In the genomic region with DNA sequence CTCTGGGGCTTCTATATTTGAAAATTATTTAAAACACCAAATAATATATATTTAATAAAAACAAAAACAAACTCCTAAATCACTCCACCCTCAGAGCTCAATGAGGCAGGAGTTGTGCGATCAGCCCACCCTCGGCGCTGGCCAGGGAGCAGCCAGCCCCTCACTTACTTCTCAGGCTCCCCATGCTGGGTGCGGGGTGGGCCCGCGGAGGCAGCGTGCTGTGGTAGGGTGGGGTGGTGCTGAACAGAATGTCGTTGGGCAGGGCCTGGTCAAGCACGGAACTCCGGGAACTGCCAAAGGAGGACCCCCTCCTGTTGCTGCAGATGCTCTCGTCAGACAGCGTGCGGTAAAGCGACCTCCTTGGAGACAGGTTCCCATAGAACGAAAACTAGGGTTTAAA, we compare ENCODE assay signal across 31 cellular contexts.
"Had no signal": no experiment of that assay in that cellular context is flagged by ENCODE, and none has a peak within 500 bp of the region (broad histone marks: within the 10 kb centered on the region; RNA-seq: fewer than 3 reads in every experiment).

No MANE protein-coding gene starts in this region.

- H3K9me3 Mint-ChIP-seq: activated B cell treated with CpG ODN at 0.5 μM for 24 hours; activated CD4-positive, alpha-beta memory T cell treated with anti-CD3 and anti-CD28 coated beads for 36 hours; activated T-cell treated with anti-CD3 and anti-CD28 coated beads, Interleukin-2, amount 50 U/mL, for 4 hours; activated T-helper 17 cell treated with anti-CD3 and anti-CD28 coated beads, Interleukin-2, amount 50 U/mL, for 72 hours; central memory CD8-positive, alpha-beta T cell; dendritic cell treated with granulocyte-macrophage colony-stimulating factor and Interleukin-4, amounts not matched to agents 40 ng/mL and 50 ng/mL, for 4 days; endodermal cell; T-cell; T-helper 2 cell treated with Interferon-gamma antibody and Interleukin-4, amounts not matched to agents 5 μg/mL and 100 μg/mL, for 36 hours had no signal

- H3K27ac ChIP-seq: brain microvascular endothelial cell, coronary artery, dorsolateral prefrontal cortex, foreskin keratinocyte, gastroesophageal sphincter, WERI-Rb-1 had no signal

- H3K4me3 ChIP-seq: coronary artery, dorsolateral prefrontal cortex, gastroesophageal sphincter had no signal

- ATAC-seq: activated CD4-positive, alpha-beta T cell treated with anti-CD3 and anti-CD28 coated beads for 36 hours; activated CD4-positive, CD25-positive, alpha-beta regulatory T cell treated with anti-CD3 and anti-CD28 coated beads, Interleukin-2, amount 50 U/mL, for 24 hours; activated CD8-positive, alpha-beta T cell treated with anti-CD3 and anti-CD28 coated beads, Interleukin-2, amount 10 ng/mL, durations not matched to agents 7 days and 5 days; activated T-cell treated with anti-CD3 and anti-CD28 coated beads, Interleukin-2, amount 50 U/mL, for 4 hours; activated T-helper 17 cell treated with anti-CD3 and anti-CD28 coated beads, Interleukin-2, amount 50 U/mL, for 72 hours; esophagus mucosa; foreskin keratinocyte; gastroesophageal sphincter; T-cell; T-helper 17 cell had no signal

- H3K27me3 Mint-ChIP-seq: activated CD4-positive, alpha-beta T cell treated with anti-CD3 and anti-CD28 coated beads for 36 hours; activated CD4-positive, alpha-beta T cell treated with anti-CD3 and anti-CD28 coated beads, Interleukin-2, amount 10 ng/mL, durations not matched to agents 24 days and 14 days; activated T-helper 17 cell treated with anti-CD3 and anti-CD28 coated beads, Interleukin-2, amount 50 U/mL, for 72 hours; central memory CD8-positive, alpha-beta T cell; dendritic cell treated with granulocyte-macrophage colony-stimulating factor and Interleukin-4, amounts not matched to agents 40 ng/mL and 50 ng/mL, for 4 days; T-cell had no signal

- H3K4me3 Mint-ChIP-seq: activated B cell treated with CpG ODN at 0.5 μM for 24 hours; activated CD4-positive, alpha-beta memory T cell treated with anti-CD3 and anti-CD28 coated beads for 36 hours; activated CD4-positive, alpha-beta T cell treated with anti-CD3 and anti-CD28 coated beads for 36 hours; activated CD4-positive, alpha-beta T cell treated with anti-CD3 and anti-CD28 coated beads, Interleukin-2, amount 10 ng/mL, durations not matched to agents 24 days and 14 days; activated CD8-positive, alpha-beta T cell treated with anti-CD3 and anti-CD28 coated beads, Interleukin-2, amount 10 ng/mL, durations not matched to agents 7 days and 5 days; activated naive CD8-positive, alpha-beta T cell; activated T-cell treated with anti-CD3 and anti-CD28 coated beads, Interleukin-2, amount 50 U/mL, for 4 hours; activated T-helper 17 cell treated with anti-CD3 and anti-CD28 coated beads, Interleukin-2, amount 50 U/mL, for 72 hours; central memory CD8-positive, alpha-beta T cell; dendritic cell treated with granulocyte-macrophage colony-stimulating factor and Interleukin-4, amounts not matched to agents 40 ng/mL and 50 ng/mL, for 4 days; endodermal cell; T-cell; T-helper 17 cell; T-helper 2 cell treated with Interferon-gamma antibody and Interleukin-4, amounts not matched to agents 5 μg/mL and 100 μg/mL, for 36 hours had no signal

- H3K4me1 Mint-ChIP-seq: activated B cell treated with CpG ODN at 0.5 μM for 24 hours; activated CD4-positive, alpha-beta T cell treated with anti-CD3 and anti-CD28 coated beads, Interleukin-2, amount 10 ng/mL, durations not matched to agents 24 days and 14 days; activated T-helper 17 cell treated with anti-CD3 and anti-CD28 coated beads, Interleukin-2, amount 50 U/mL, for 72 hours; central memory CD8-positive, alpha-beta T cell; T-helper 17 cell had no signal

- H3K9me3 ChIP-seq: gastroesophageal sphincter had no signal

- H3K36me3 Mint-ChIP-seq: activated naive CD8-positive, alpha-beta T cell; T-cell had no signal

- DNase-seq: activated B cell treated with CpG ODN at 0.5 μM for 24 hours; activated CD4-positive, alpha-beta memory T cell treated with anti-CD3 and anti-CD28 coated beads for 36 hours; activated CD4-positive, alpha-beta T cell treated with anti-CD3 and anti-CD28 coated beads for 36 hours; activated CD4-positive, alpha-beta T cell treated with anti-CD3 and anti-CD28 coated beads, Interleukin-2, amount 10 ng/mL, durations not matched to agents 24 days and 14 days; activated CD8-positive, alpha-beta T cell treated with anti-CD3 and anti-CD28 coated beads, Interleukin-2, amount 10 ng/mL, durations not matched to agents 7 days and 5 days; activated effector memory CD4-positive, alpha-beta T cell treated with Interleukin-2 at 50 U/mL for 16 hours; activated gamma-delta T cell treated with Interleukin-2 at 50 U/mL for 16 hours; activated naive CD4-positive, alpha-beta T cell treated with anti-CD3 and anti-CD28 coated beads, Interleukin-2, amount 50 U/mL, for 16 hours; activated naive CD4-positive, alpha-beta T cell treated with Interleukin-2 at 50 U/mL for 16 hours; activated T-cell treated with anti-CD3 and anti-CD28 coated beads, Interleukin-2, amount 50 U/mL, for 4 hours; amniotic stem cell; anterior cingulate cortex; brain microvascular endothelial cell; dorsolateral prefrontal cortex; effector memory CD4-positive, alpha-beta T cell; endodermal cell; foreskin keratinocyte; SW 1271; T-cell; T-helper 17 cell; T1000; WERI-Rb-1 had no signal

- H3K27ac Mint-ChIP-seq: activated B cell treated with CpG ODN at 0.5 μM for 24 hours; activated CD4-positive, alpha-beta memory T cell treated with anti-CD3 and anti-CD28 coated beads for 36 hours; activated CD4-positive, alpha-beta T cell treated with anti-CD3 and anti-CD28 coated beads for 36 hours; activated CD4-positive, alpha-beta T cell treated with anti-CD3 and anti-CD28 coated beads, Interleukin-2, amount 10 ng/mL, durations not matched to agents 24 days and 14 days; activated CD8-positive, alpha-beta T cell treated with anti-CD3 and anti-CD28 coated beads, Interleukin-2, amount 10 ng/mL, durations not matched to agents 7 days and 5 days; activated naive CD8-positive, alpha-beta T cell; activated T-helper 17 cell treated with anti-CD3 and anti-CD28 coated beads, Interleukin-2, amount 50 U/mL, for 72 hours; dendritic cell treated with granulocyte-macrophage colony-stimulating factor and Interleukin-4, amounts not matched to agents 40 ng/mL and 50 ng/mL, for 4 days; endodermal cell; T-cell; T-helper 17 cell; T-helper 2 cell treated with Interferon-gamma antibody and Interleukin-4, amounts not matched to agents 5 μg/mL and 100 μg/mL, for 36 hours had no signal

- H3K27me3 ChIP-seq: brain microvascular endothelial cell, dorsolateral prefrontal cortex, foreskin keratinocyte, gastroesophageal sphincter had no signal

- H3K36me3 ChIP-seq: brain microvascular endothelial cell, WERI-Rb-1 had no signal
